In genomic region chr10:132541601-132542011, GRCh38 we compare ENCODE assay signal across 1 cellular context.
TF ChIP-seq lines count a peak whose summit lies in the region.

No MANE protein-coding gene starts in this region.

TF ChIP-seq in H1, 55 proteins besides CTCF, POLR2A, EP300 and RAD21:
- TF ChIP-seq YY1 (IDR thresholded peaks at IDR 0.05; ENCODE audit: low read depth, low read length) (no peak), POU5F1 (IDR thresholded peaks at IDR 0.05; ENCODE audit: low read depth, low read length) (no peak), TCF12 (IDR thresholded peaks at IDR 0.05; ENCODE audit: low read depth, low read length) (0 out of 2 replicates have a peak, but pooled peaks have one; percentile 39), ASH2L (IDR thresholded peaks at IDR 0.05; ENCODE audit: low read length) (no peak)
